Comparison of ENCODE assay signal across 15 cellular contexts in the genomic region with DNA sequence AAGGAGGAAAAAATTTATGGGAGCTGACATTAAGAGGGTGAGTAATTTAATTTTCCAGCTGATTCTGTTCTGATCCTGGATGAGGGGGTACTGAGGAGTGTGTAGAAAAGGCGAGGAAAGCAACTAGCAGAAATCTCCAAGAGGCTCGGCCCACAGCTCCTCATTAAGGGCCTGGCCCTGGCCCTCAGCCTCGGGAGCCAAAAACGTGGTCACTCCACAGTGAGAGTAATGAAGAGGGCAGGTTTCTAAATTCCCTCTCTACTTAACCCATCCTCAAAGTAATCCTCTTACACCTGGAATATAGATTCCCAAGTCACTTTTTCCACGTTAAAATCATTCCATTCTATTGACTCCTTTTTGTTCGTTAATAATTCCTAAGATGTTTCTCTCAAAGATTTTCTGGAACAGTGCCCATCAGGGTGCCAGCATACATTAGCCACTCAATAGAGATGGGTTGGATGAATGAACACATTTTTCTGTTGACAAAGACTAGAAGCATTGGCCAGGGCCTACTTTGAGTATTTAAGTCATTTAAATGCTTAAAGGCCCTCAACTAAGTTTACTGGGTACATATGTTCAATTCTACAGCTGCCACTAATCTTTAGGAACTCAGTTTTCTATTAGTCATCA.
DNase-seq lines count a peak whose midpoint lies in the region; ATAC-seq and FAIRE-seq lines count a peak whose summit lies in the region.
"Had no signal": no experiment of that assay in that cellular context is flagged by ENCODE, and none has a peak within 500 bp of the region (broad histone marks: within the 10 kb centered on the region; RNA-seq: fewer than 3 reads in every experiment).

No MANE protein-coding gene starts in this region.

- DNase-seq in NCI-H82 (lab: John Stamatoyannopoulos, UW) (peak; percentile 15), NCI-H82 treated with DMSO at 0.1 percent for 48 hours (lab: John Stamatoyannopoulos, UW; ENCODE audit: unreplicated experiment) (no peak), cerebellar cortex (ENCODE audit: low spot score) (peak; percentile 81), medulla oblongata (ENCODE audit: extremely low spot score) (peak; percentile 31), urothelium cell line (ENCODE audit: low spot score) (peak; percentile 6)
- DNase-seq in activated CD4-positive, alpha-beta T cell treated with anti-CD3 and anti-CD28 coated beads, Interleukin-2, amount 50 U/mL, for 4 hours, result no peak
- no peak for DNase-seq in activated CD4-positive, alpha-beta T cell treated with anti-CD3 and anti-CD28 coated beads for 48 hours
- DNase-seq: activated CD8-positive, alpha-beta memory T cell treated with anti-CD3 and anti-CD28 coated beads for 24 hours; activated naive CD4-positive, alpha-beta T cell treated with anti-CD3 and anti-CD28 coated beads, Interleukin-2, amount 10 ng/mL, durations not matched to agents 7 days and 5 days; Caco-2; Kasumi-1; NCI-H2171; small intestine; T-helper 9 cell had no signal

- no peak for FAIRE-seq in urothelium cell line (lab: Jason Lieb, UNC)
- FAIRE-seq: small intestine had no signal

- no peak for ATAC-seq in GM21528 (IDR thresholded peaks at IDR 0.05; ENCODE audit: low FRiP score, unreplicated experiment)

Comparison
In these comparisons a context has a peak if more than half of its experiments do, and no peak if none do; other contexts are left out.
1. DNase-seq: peak in NCI-H82 (single experiment), cerebellar cortex (single experiment), medulla oblongata (single experiment) and urothelium cell line (single experiment); none in NCI-H82 treated with DMSO at 0.1 percent for 48 hours (single experiment), activated CD4-positive, alpha-beta T cell treated with anti-CD3 and anti-CD28 coated beads, Interleukin-2, amount 50 U/mL, for 4 hours (0 of 2) and activated CD4-positive, alpha-beta T cell treated with anti-CD3 and anti-CD28 coated beads for 48 hours (single experiment).